Comparison of ENCODE assay signal across 1 cellular context in the genomic region with DNA sequence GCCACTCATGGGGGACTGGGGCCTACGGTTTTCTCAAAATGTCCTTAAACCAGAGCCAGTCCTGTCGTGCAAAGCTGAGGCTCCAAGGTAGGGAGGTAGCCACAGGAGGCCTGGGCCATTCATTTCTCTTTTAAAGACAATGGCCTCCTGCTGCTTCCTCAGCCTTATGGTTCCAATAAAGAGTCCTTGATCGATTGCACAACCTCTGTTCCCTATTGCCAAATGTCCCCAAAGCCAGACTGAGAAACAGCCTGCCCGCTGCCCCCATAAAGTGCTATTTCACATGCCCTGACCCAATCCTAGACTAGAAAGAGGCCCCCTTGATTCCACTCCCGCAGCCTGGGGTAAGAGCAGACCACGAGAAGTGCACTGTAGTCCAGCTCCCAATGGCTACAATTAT.
TF ChIP-seq lines count a peak whose summit lies in the region.

No MANE protein-coding gene starts in this region.

TF ChIP-seq in liver, 16 proteins besides CTCF, POLR2A, EP300 and RAD21 (continued from another document):
- TF ChIP-seq, protein P1, sequence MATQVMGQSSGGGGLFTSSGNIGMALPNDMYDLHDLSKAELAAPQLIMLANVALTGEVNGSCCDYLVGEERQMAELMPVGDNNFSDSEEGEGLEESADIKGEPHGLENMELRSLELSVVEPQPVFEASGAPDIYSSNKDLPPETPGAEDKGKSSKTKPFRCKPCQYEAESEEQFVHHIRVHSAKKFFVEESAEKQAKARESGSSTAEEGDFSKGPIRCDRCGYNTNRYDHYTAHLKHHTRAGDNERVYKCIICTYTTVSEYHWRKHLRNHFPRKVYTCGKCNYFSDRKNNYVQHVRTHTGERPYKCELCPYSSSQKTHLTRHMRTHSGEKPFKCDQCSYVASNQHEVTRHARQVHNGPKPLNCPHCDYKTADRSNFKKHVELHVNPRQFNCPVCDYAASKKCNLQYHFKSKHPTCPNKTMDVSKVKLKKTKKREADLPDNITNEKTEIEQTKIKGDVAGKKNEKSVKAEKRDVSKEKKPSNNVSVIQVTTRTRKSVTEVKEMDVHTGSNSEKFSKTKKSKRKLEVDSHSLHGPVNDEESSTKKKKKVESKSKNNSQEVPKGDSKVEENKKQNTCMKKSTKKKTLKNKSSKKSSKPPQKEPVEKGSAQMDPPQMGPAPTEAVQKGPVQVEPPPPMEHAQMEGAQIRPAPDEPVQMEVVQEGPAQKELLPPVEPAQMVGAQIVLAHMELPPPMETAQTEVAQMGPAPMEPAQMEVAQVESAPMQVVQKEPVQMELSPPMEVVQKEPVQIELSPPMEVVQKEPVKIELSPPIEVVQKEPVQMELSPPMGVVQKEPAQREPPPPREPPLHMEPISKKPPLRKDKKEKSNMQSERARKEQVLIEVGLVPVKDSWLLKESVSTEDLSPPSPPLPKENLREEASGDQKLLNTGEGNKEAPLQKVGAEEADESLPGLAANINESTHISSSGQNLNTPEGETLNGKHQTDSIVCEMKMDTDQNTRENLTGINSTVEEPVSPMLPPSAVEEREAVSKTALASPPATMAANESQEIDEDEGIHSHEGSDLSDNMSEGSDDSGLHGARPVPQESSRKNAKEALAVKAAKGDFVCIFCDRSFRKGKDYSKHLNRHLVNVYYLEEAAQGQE (IDR thresholded peaks at IDR 0.05) = no peak
TF ChIP-seq in liver: peak in this region for 4.
